24 cellular contexts compared by ENCODE assay signal in genomic region chr4:54526560-54526959, GRCh38.
A peak's percentile ranks its signal among the peaks of the same experiment; 100 is the strongest.
DNase-seq lines count a peak whose midpoint lies in the region; ATAC-seq and TF ChIP-seq lines count a peak whose summit lies in the region.
"Had no signal": no experiment of that assay in that cellular context is flagged by ENCODE, and none has a peak within 500 bp of the region (broad histone marks: within the 10 kb centered on the region; RNA-seq: fewer than 3 reads in every experiment).

No MANE protein-coding gene starts in this region.

- H3K27ac Mint-ChIP-seq in GM23338 = no peak overlapping the region
- H3K27ac Mint-ChIP-seq in effector memory CD8-positive, alpha-beta T cell = no peak overlapping the region
- H3K27ac Mint-ChIP-seq: CD4-positive, CD25-positive, alpha-beta regulatory T cell; H9; IgD-negative memory B cell had no signal

- no peak overlapping the region for H3K27ac ChIP-seq in GM23338 (ENCODE audit: low read depth)
- H3K27ac ChIP-seq in esophagus muscularis mucosa (replicated peaks in 1 of 4) = no peak overlapping the region
- H3K27ac ChIP-seq: BLaER1, GM23248, KMS-11, SJSA1 had no signal

- WGBS in esophagus muscularis mucosa = 58% methylated on average over 4 of the region's 4 CpGs

- H2AFZ ChIP-seq in GM23338 = no peak overlapping the region
- H2AFZ ChIP-seq: GM23248 had no signal

- no peak for TF ChIP-seq POLR2A in esophagus muscularis mucosa (IDR thresholded peaks at IDR 0.05; ENCODE audit: low read depth)

- no peak overlapping the region for H3K4me2 ChIP-seq in GM23338
- H3K4me2 ChIP-seq: BLaER1, KMS-11 had no signal

- peaks cover 15% of the 10 kb centered on the region for H3K4me1 Mint-ChIP-seq in GM23338
- H3K4me1 Mint-ChIP-seq in effector memory CD8-positive, alpha-beta T cell (ENCODE audit: low read depth in 2 of 2) = no peaks in the 10 kb centered on the region
- H3K4me1 Mint-ChIP-seq: CD4-positive, CD25-positive, alpha-beta regulatory T cell; IgD-negative memory B cell had no signal

- peaks cover 0 to 12% (median 0%) of the 10 kb centered on the region in 4 donors for H3K9me3 ChIP-seq in esophagus muscularis mucosa
- H3K9me3 ChIP-seq: BLaER1, SJSA1 had no signal

- H3K9me3 Mint-ChIP-seq in GM23338 = no peaks in the 10 kb centered on the region; the same call in 2 of the 3 replicates
- peaks cover 0 to 4% of the 10 kb centered on the region in 2 donors for H3K9me3 Mint-ChIP-seq in effector memory CD8-positive, alpha-beta T cell

- H3F3A ChIP-seq in GM23338 (replicated peaks; ENCODE audit: low read depth) = no peaks in the 10 kb centered on the region

- H3K27me3 Mint-ChIP-seq in GM23338 (ENCODE audit: insufficient read depth, low read depth, poor library complexity) = peaks cover 1% of the 10 kb centered on the region
- no peaks in the 10 kb centered on the region for H3K27me3 Mint-ChIP-seq in effector memory CD8-positive, alpha-beta T cell
- H3K27me3 Mint-ChIP-seq: IgD-negative memory B cell had no signal

- H3K4me1 ChIP-seq in GM23338 (ENCODE audit: insufficient read depth) (peaks cover 8% of the 10 kb centered on the region), esophagus muscularis mucosa (no peaks in the 10 kb centered on the region)
- H3K4me1 ChIP-seq: BLaER1, SJSA1 had no signal

- no peak for TF ChIP-seq EP300 in esophagus muscularis mucosa (IDR thresholded peaks at IDR 0.05)

- no peaks in the 10 kb centered on the region for H3K36me3 Mint-ChIP-seq in GM23338 (ENCODE audit: low read depth)
- H3K36me3 Mint-ChIP-seq in effector memory CD8-positive, alpha-beta T cell (ENCODE audit: insufficient read depth) = no peaks in the 10 kb centered on the region
- H3K36me3 Mint-ChIP-seq: CD4-positive, CD25-positive, alpha-beta regulatory T cell had no signal

- H3K9me2 ChIP-seq in GM23338 (ENCODE audit: insufficient read depth) = no peaks in the 10 kb centered on the region; the same call in 1 of the 2 replicates

- intact Hi-C loops in esophagus muscularis mucosa (cut with DNase I) = no loop called here

- H3K36me3 ChIP-seq in GM23338 (ENCODE audit: insufficient read depth) = no peaks in the 10 kb centered on the region
- H3K36me3 ChIP-seq in esophagus muscularis mucosa = no peaks in the 10 kb centered on the region
- H3K36me3 ChIP-seq: BLaER1, SJSA1 had no signal

- H3K27me3 ChIP-seq in GM23338 (ENCODE audit: insufficient read depth) (no peaks in the 10 kb centered on the region), esophagus muscularis mucosa (no peaks in the 10 kb centered on the region)
- H3K27me3 ChIP-seq: BLaER1, SJSA1 had no signal

- no peaks in the 10 kb centered on the region for H4K20me1 ChIP-seq in GM23338 (replicated peaks; ENCODE audit: insufficient read depth)
- H4K20me1 ChIP-seq: BLaER1 had no signal

- TF ChIP-seq CTCF in GM23338 (conservative IDR thresholded peaks at IDR 0.05; ENCODE audit: low read depth in 2 of 2) (no peak), esophagus muscularis mucosa (IDR thresholded peaks at IDR 0.05) (no peak)

- H3K4me3 ChIP-seq in GM23338 = no peak overlapping the region
- H3K4me3 ChIP-seq in esophagus muscularis mucosa = no peak overlapping the region
- H3K4me3 ChIP-seq: BLaER1, GM23248, SJSA1 had no signal

- no peaks in the 10 kb centered on the region for H3K79me2 ChIP-seq in GM23338 (replicated peaks; ENCODE audit: insufficient read depth)

- DNase-seq in NCI-H1417 (lab: John Stamatoyannopoulos, UW) (peak in 2 of 3 experiments; percentile 21 to 42), NCI-H1417 treated with DMSO at 0.1 percent for 48 hours (lab: John Stamatoyannopoulos, UW) (no peak), GM23338 (ENCODE audit: low spot score) (no peak), NCI-H526 (lab: John Stamatoyannopoulos, UW) (peak; percentile 42 to 71), esophagus muscularis mucosa (ENCODE audit: extremely low spot score) (peak; percentile 62), NCI-H524 treated with DMSO at 0.1 percent for 48 hours (lab: John Stamatoyannopoulos, UW) (no peak)
- DNase-seq in effector memory CD8-positive, alpha-beta T cell = no peak
- DNase-seq: 8988T; CD4-positive, CD25-positive, alpha-beta regulatory T cell; GM23248; H9; HFFc6; MM.1S; NCI-H1930; NCI-H2227 treated with DMSO at 0.1 percent for 48 hours; NCI-H82; Right ventricle myocardium superior; RPMI8226; T-helper 2 cell had no signal

- H3K4me3 Mint-ChIP-seq in GM23338 = no peak overlapping the region
- no peak overlapping the region for H3K4me3 Mint-ChIP-seq in effector memory CD8-positive, alpha-beta T cell
- H3K4me3 Mint-ChIP-seq: CD4-positive, CD25-positive, alpha-beta regulatory T cell; H9; HFFc6; IgD-negative memory B cell had no signal

- ATAC-seq in GM23338 (peak; percentile 52), HG02870 (IDR thresholded peaks at IDR 0.05; ENCODE audit: unreplicated experiment) (no peak)
- ATAC-seq in effector memory CD8-positive, alpha-beta T cell (replicated peaks) = no peak

TF ChIP-seq in GM23338, 12 proteins besides CTCF, POLR2A, EP300 and RAD21 (continues in another document):
- TF ChIP-seq CREB1 (CRISPR knock-in tag; IDR thresholded peaks at IDR 0.05; ENCODE audit: low read depth) (no peak), ZNF462 (CRISPR knock-in tag; IDR thresholded peaks at IDR 0.05) (no peak), ZNF114 (CRISPR knock-in tag; IDR thresholded peaks at IDR 0.05) (no peak)

Comparison
In these comparisons a context has a peak if more than half of its experiments do, and no peak if none do; other contexts are left out.
1. DNase-seq: peak in NCI-H1417 (2 of 3), NCI-H526 (2 of 2) and esophagus muscularis mucosa (single experiment); none in NCI-H1417 treated with DMSO at 0.1 percent for 48 hours (single experiment), GM23338 (single experiment), NCI-H524 treated with DMSO at 0.1 percent for 48 hours (single experiment) and effector memory CD8-positive, alpha-beta T cell (0 of 3).